ENCODE assay signal across 9 cellular contexts in genomic region chr10:79447249-79447648, GRCh38. TPM values are rescaled to one million over a fixed set of nuclear protein-coding genes. Genes with fewer than 3 reads are reported as not detected.
DNase-seq lines count a peak whose midpoint lies in the region; ATAC-seq and TF ChIP-seq lines count a peak whose summit lies in the region.
"Not testable (repeated sequence)": the region's sequence is repeated elsewhere in the genome, so short reads cannot be mapped to it uniquely, and the experiment has no call there.
"Had no signal": no experiment of that assay in that cellular context is flagged by ENCODE, and none has a peak within 500 bp of the region (broad histone marks: within the 10 kb centered on the region; RNA-seq: fewer than 3 reads in every experiment).

No MANE protein-coding gene starts in this region.

- peaks cover 29% of the 10 kb centered on the region for H3K79me2 ChIP-seq in hepatocyte

- WGBS in hepatocyte (ENCODE audit: low lambda C conversion rate, missing lambda C conversion rate) = 84% methylated on average over 6 of the region's 6 CpGs

- not testable (repeated sequence) for ATAC-seq in natural killer cell treated with Interleukin-12 subunit alpha and Interleukin-12 subunit beta and Interleukin-15 and Interleukin-18, amount 100 ng/mL, for 72 hours; upper lobe of right lung

- H3K4me1 Mint-ChIP-seq in IgD-negative memory B cell = peaks cover 11 to 16% (median 16%) of the 10 kb centered on the region in 3 donors
- H3K4me1 Mint-ChIP-seq in brain = peaks cover 58% of the 10 kb centered on the region
- peaks cover 30 to 31% of the 10 kb centered on the region in 2 donors for H3K4me1 Mint-ChIP-seq in natural killer cell treated with Interleukin-12 subunit alpha and Interleukin-12 subunit beta and Interleukin-15 and Interleukin-18, amount 100 ng/mL, for 72 hours (ENCODE audit: low read depth in 2 of 2)

- H3K4me3 Mint-ChIP-seq in IgD-negative memory B cell (peak overlapping the region in 3 of 4 donors; percentile 68 to 94 (median 91)), brain (peak overlapping the region; percentile 75 to 95 (median 86))
- H3K4me3 Mint-ChIP-seq in natural killer cell treated with Interleukin-12 subunit alpha and Interleukin-12 subunit beta and Interleukin-15 and Interleukin-18, amount 100 ng/mL, for 72 hours = peak overlapping the region; percentile 85

- not testable (repeated sequence) for H3K9me2 ChIP-seq in hepatocyte (replicated peaks; ENCODE audit: insufficient read depth)

- not testable (repeated sequence) for H3K9me3 Mint-ChIP-seq in IgD-negative memory B cell; brain; natural killer cell treated with Interleukin-12 subunit alpha and Interleukin-12 subunit beta and Interleukin-15 and Interleukin-18, amount 100 ng/mL, for 72 hours

- not testable (repeated sequence) for TF ChIP-seq CTCF in C4-2B (conservative IDR thresholded peaks at IDR 0.05); brain (conservative IDR thresholded peaks at IDR 0.05); hepatocyte (IDR thresholded peaks at IDR 0.05; ENCODE audit: poor library complexity); upper lobe of right lung (IDR thresholded peaks at IDR 0.05)

- H3K36me3 Mint-ChIP-seq in IgD-negative memory B cell; brain; natural killer cell treated with Interleukin-12 subunit alpha and Interleukin-12 subunit beta and Interleukin-15 and Interleukin-18, amount 100 ng/mL, for 72 hours: not testable (repeated sequence)

- H3K36me3 ChIP-seq in hepatocyte (replicated peaks; ENCODE audit: insufficient read depth, low read depth); skeletal muscle satellite cell (ENCODE audit: insufficient read depth, low read length); upper lobe of right lung: not testable (repeated sequence)

- not testable (repeated sequence) for H3K27me3 ChIP-seq in hepatocyte; skeletal muscle satellite cell (ENCODE audit: control insufficient read depth, insufficient read depth, low read length); upper lobe of right lung

- H3K27ac Mint-ChIP-seq in IgD-negative memory B cell (peak overlapping the region in 2 of 3 donors; percentile 17 to 89), brain (peak overlapping the region in 4 of 5 experiments; percentile 18 to 94 (median 72))
- peak overlapping the region in 1 of 2 donors; percentile 19 for H3K27ac Mint-ChIP-seq in natural killer cell treated with Interleukin-12 subunit alpha and Interleukin-12 subunit beta and Interleukin-15 and Interleukin-18, amount 100 ng/mL, for 72 hours

- H3K4me1 ChIP-seq in hepatocyte (ENCODE audit: insufficient read depth) = peaks cover 30% of the 10 kb centered on the region
- H3K4me1 ChIP-seq in skeletal muscle satellite cell (ENCODE audit: control insufficient read depth, insufficient read depth, low read length) = peaks cover 36% of the 10 kb centered on the region
- H3K4me1 ChIP-seq in upper lobe of right lung = peaks cover 13% of the 10 kb centered on the region

- peak; percentile 40 for DNase-seq in activated CD8-positive, alpha-beta memory T cell treated with anti-CD3 and anti-CD28 coated beads, Interleukin-2, amount 50 U/mL, for 48 hours
- not testable (repeated sequence) for DNase-seq in hepatocyte (ENCODE audit: low spot score); natural killer cell treated with Interleukin-12 subunit alpha and Interleukin-12 subunit beta and Interleukin-15 and Interleukin-18, amount 100 ng/mL, for 72 hours (ENCODE audit: low spot score)
- DNase-seq in upper lobe of right lung = peak; percentile 26

- H2AFZ ChIP-seq in hepatocyte = not testable (repeated sequence)

- intact Hi-C loops in upper lobe of right lung (cut with DNase I) = not testable (repeated sequence)

- not testable (repeated sequence) for H3K27me3 Mint-ChIP-seq in IgD-negative memory B cell; natural killer cell treated with Interleukin-12 subunit alpha and Interleukin-12 subunit beta and Interleukin-15 and Interleukin-18, amount 100 ng/mL, for 72 hours
- H3K27me3 Mint-ChIP-seq in brain = peaks cover 25% of the 10 kb centered on the region

- peaks cover 21% of the 10 kb centered on the region for H4K20me1 ChIP-seq in hepatocyte (ENCODE audit: insufficient read depth, poor library complexity, severe bottlenecking)

- not testable (repeated sequence) for H3K9ac ChIP-seq in skeletal muscle satellite cell (ENCODE audit: low read depth, low read length)

- peak overlapping the region; percentile 85 for H3K4me2 ChIP-seq in hepatocyte
- peak overlapping the region; percentile 82 for H3K4me2 ChIP-seq in skeletal muscle satellite cell (ENCODE audit: low read length)

- peak overlapping the region; percentile 85 for H3K27ac ChIP-seq in C4-2B
- peak overlapping the region; percentile 91 for H3K27ac ChIP-seq in hepatocyte
- H3K27ac ChIP-seq in upper lobe of right lung = not testable (repeated sequence)

- not testable (repeated sequence) for H3K9me3 ChIP-seq in hepatocyte (ENCODE audit: low read depth); skeletal muscle satellite cell (replicated peaks; ENCODE audit: low read length); upper lobe of right lung

- not testable (repeated sequence) for H3K4me3 ChIP-seq in hepatocyte; skeletal muscle satellite cell (ENCODE audit: low read length); upper lobe of right lung

RNA-seq across cellular contexts. Expression of gene ZCCHC24, which starts 1.8 kb away (rescaled TPM):
- 0.80 TPM for polyA plus RNA-seq in IgD-negative memory B cell
- 38.1 TPM for polyA plus RNA-seq in brain (ENCODE audit: insufficient read depth, low read depth, low replicate concordance)
- total RNA-seq in hepatocyte = 18.3 and 20.1 TPM in 2 replicates
- 14.5 and 20.6 TPM in 2 replicates for polyA plus RNA-seq in hepatocyte
- total RNA-seq in natural killer cell treated with Interleukin-12 subunit alpha and Interleukin-12 subunit beta and Interleukin-15 and Interleukin-18, amount 100 ng/mL, for 72 hours = 1 to 10 TPM in 1 of 2 donors, under 1 TPM in 1; 0.73 to 1.3 TPM
- total RNA-seq in skeletal muscle satellite cell (2012; rRNA removed) = 16.5 and 26.2 TPM in 2 replicates
- 32.4 TPM for total RNA-seq in upper lobe of right lung
- total RNA-seq: HT-29 had no signal
